In the genomic region with DNA sequence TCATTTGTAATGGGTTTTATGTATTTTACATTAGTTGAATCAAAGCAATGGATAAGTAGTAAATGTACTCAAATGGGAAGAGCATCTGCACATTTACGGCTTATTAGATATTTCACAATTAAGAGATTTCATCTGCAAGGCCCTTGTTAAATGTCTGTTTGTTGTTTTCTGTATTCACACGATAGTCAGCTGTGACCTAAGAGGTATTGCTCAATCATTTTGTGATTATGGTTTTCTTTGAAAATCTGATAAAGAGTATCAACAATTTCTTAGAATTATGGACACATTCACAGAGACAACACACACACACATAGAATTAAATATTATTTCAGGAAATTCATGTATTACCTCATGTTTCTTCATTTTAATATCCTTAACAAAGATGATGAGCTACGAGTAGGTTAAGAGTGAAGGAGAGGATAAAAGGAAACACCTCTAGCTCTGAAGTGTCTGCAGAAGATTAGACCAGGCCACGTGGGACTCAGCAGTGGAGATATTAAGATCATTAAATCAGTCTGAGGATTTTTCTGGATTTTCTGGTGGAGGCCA, we compare ENCODE assay signal across 19 cellular contexts.
"Had no signal": no experiment of that assay in that cellular context is flagged by ENCODE, and none has a peak within 500 bp of the region (broad histone marks: within the 10 kb centered on the region; RNA-seq: fewer than 3 reads in every experiment).

No MANE protein-coding gene starts in this region.

- H3K4me1 ChIP-seq: gastroesophageal sphincter, left ventricle myocardium inferior, lower lobe of right lung, neural progenitor cell, right atrium auricular region, tibial nerve, upper lobe of right lung, vagina had no signal

- H3K4me3 ChIP-seq: dorsolateral prefrontal cortex, gastroesophageal sphincter, left ventricle myocardium inferior, lower lobe of right lung, neural progenitor cell, ovary, right atrium auricular region, tibial nerve, upper lobe of right lung, vagina had no signal

- H3K9ac ChIP-seq: neural progenitor cell had no signal

- H3K27ac ChIP-seq: dorsolateral prefrontal cortex, gastroesophageal sphincter, left ventricle myocardium inferior, lower lobe of right lung, neural progenitor cell, ovary, right atrium auricular region, tibial nerve, upper lobe of right lung, vagina had no signal

- H3K27me3 ChIP-seq: dorsolateral prefrontal cortex, gastroesophageal sphincter, neural progenitor cell, ovary, right atrium auricular region, tibial nerve, upper lobe of right lung, vagina had no signal

- DNase-seq: cortex of kidney; dorsolateral prefrontal cortex; effector CD8-positive, alpha-beta T cell; glutamatergic neuron; kidney; left cardiac atrium; left ventricle myocardium inferior; lower lobe of right lung; nucleus accumbens; ovary; stimulated activated CD4-positive, alpha-beta T cell treated with anti-CD3 and anti-CD28 coated beads, Interleukin-4, amount 100 ng/mL, for 24 hours; upper lobe of right lung had no signal

- H3K4me2 ChIP-seq: neural progenitor cell had no signal

- H3K36me3 ChIP-seq: gastroesophageal sphincter, left ventricle myocardium inferior, lower lobe of right lung, neural progenitor cell, ovary, right atrium auricular region, tibial nerve, upper lobe of right lung, vagina had no signal

- ATAC-seq: esophagus mucosa; gastroesophageal sphincter; left cardiac atrium; lower lobe of right lung; stimulated activated memory B cell treated with anti-CD40 and anti-IgM and Interleukin-4, amounts not matched to agents 10 μg/mL and 1 μg/mL and 100 μg/mL, for 72 hours; upper lobe of right lung had no signal

- H2AFZ ChIP-seq: neural progenitor cell had no signal

- H3K9me3 ChIP-seq: lower lobe of right lung, ovary, vagina had no signal
